In the genomic region with DNA sequence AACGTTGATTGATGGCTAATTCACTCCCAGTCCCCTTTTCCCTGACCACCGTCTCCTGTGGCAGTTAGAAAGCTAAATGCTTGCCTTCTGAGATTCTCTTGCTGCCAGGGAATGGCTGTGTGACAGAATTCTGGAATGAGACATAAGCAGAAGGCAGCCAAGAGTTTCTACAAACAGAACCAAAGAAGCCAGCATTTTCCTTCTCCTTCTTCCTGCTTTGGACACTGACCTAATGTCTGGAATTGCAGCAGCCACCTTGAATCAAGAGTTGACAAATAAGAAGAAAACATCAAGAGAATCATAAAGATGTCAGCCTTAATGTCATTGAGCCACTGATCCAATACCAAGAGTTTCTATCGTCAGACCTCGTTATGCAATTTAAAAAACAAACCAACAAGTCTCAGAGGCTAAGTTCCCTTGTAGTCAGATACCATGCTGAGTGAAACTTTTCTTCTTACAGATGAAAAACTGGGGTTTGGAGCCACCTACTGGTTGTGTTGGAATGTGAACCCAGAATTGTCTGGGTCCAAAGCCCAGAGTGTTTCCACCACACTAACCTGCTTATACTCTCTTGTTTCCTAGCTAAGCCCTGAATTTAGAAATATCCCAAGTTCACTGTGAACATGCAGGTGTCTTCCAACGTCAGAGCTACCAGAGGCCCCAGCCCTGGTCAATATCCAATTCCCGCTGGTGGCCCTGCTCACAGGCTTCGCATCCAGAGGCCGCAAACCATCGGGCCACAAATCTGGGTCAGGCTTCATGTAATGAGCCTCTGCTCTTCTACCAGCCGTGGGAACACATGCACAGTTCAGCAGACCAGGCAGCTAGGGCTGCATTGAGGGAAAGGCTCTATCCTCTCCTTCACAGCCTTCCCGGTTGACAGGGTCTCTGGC, we compare ENCODE assay signal across 8 cellular contexts. TPM values are rescaled to one million over a fixed set of nuclear protein-coding genes. Genes with fewer than 3 reads are reported as not detected.
A peak's percentile ranks its signal among the peaks of the same experiment; 100 is the strongest.
DNase-seq lines count a peak whose midpoint lies in the region; ATAC-seq and TF ChIP-seq lines count a peak whose summit lies in the region.

No MANE protein-coding gene starts in this region.

- H3K27ac ChIP-seq in body of pancreas (peak overlapping the region in 1 of 4 donors; percentile 29), iPS DF 6.9 (ENCODE audit: low read length) (no peak overlapping the region)

- no peak for TF ChIP-seq POLR2A in body of pancreas (IDR thresholded peaks at IDR 0.05)

- no peak overlapping the region for H3K4me3 ChIP-seq in HAP-1
- no peak overlapping the region for H3K4me3 ChIP-seq in body of pancreas
- H3K4me3 ChIP-seq in iPS DF 6.9 (ENCODE audit: low read length), result no peak overlapping the region
- no peak overlapping the region for H3K4me3 ChIP-seq in skeletal muscle satellite cell (ENCODE audit: low read length)

- H3K4me1 ChIP-seq in HAP-1, result no peaks in the 10 kb centered on the region
- peaks cover 7% of the 10 kb centered on the region for H3K4me1 ChIP-seq in body of pancreas
- no peaks in the 10 kb centered on the region for H3K4me1 ChIP-seq in iPS DF 6.9 (ENCODE audit: control insufficient read depth, insufficient read depth, low read length)
- peaks cover 12% of the 10 kb centered on the region for H3K4me1 ChIP-seq in skeletal muscle satellite cell (ENCODE audit: control insufficient read depth, insufficient read depth, low read length)

- no peaks in the 10 kb centered on the region for H3K27me3 ChIP-seq in HAP-1 (ENCODE audit: low read depth)
- H3K27me3 ChIP-seq in body of pancreas, result no peaks in the 10 kb centered on the region
- H3K27me3 ChIP-seq in iPS DF 6.9 (ENCODE audit: control insufficient read depth, insufficient read depth, low read length), result no peaks in the 10 kb centered on the region
- no peaks in the 10 kb centered on the region for H3K27me3 ChIP-seq in skeletal muscle satellite cell (ENCODE audit: control insufficient read depth, insufficient read depth, low read length)

- WGBS in body of pancreas, 2 donors, result 55% methylated on average over 11 of the region's 11 CpGs
- no CpG with 5 or more reads among the region's 11 CpGs for WGBS in iPS DF 6.9 (ENCODE audit: insufficient coverage, insufficient read length)

- in situ Hi-C loops in HAP-1 (cut with MboI; ENCODE audit: low sequenced_read_pairs), result loop anchor here (5.0 to 10.0 kb wide), 2 partner anchors 204 to 671 kb away; no protein-coding TSS in a partner anchor

- no peak overlapping the region for H3K4me3 Mint-ChIP-seq in T-helper 2 cell treated with Interferon-gamma antibody and Interleukin-4, amounts not matched to agents 5 μg/mL and 100 μg/mL, for 36 hours

- ATAC-seq in body of pancreas, result peak; percentile 92
- ATAC-seq in HG03039 (IDR thresholded peaks at IDR 0.05; ENCODE audit: unreplicated experiment), result no peak

- intact Hi-C loops in body of pancreas (cut with DNase I), result loop anchor here (5.0 to 10.0 kb wide), 2 partner anchors 204 to 271 kb away; no protein-coding TSS in a partner anchor

- H3K4me1 Mint-ChIP-seq in T-helper 2 cell treated with Interferon-gamma antibody and Interleukin-4, amounts not matched to agents 5 μg/mL and 100 μg/mL, for 36 hours (ENCODE audit: low read depth), result peaks cover 7% of the 10 kb centered on the region

- peak overlapping the region; percentile 16 for H3K4me2 ChIP-seq in skeletal muscle satellite cell (ENCODE audit: low read length)

- H3K9me3 Mint-ChIP-seq in T-helper 2 cell treated with Interferon-gamma antibody and Interleukin-4, amounts not matched to agents 5 μg/mL and 100 μg/mL, for 36 hours, result no peaks in the 10 kb centered on the region

- H3K27ac Mint-ChIP-seq in T-helper 2 cell treated with Interferon-gamma antibody and Interleukin-4, amounts not matched to agents 5 μg/mL and 100 μg/mL, for 36 hours, result no peak overlapping the region

- no peak overlapping the region for H3K9ac ChIP-seq in skeletal muscle satellite cell (ENCODE audit: low read depth, low read length)

- H3K36me3 ChIP-seq in HAP-1 (replicated peaks) (no peaks in the 10 kb centered on the region), body of pancreas (replicated peaks in 1 of 2; ENCODE audit: insufficient read depth in 1 of 2, low read depth in 2 of 2) (no peaks in the 10 kb centered on the region), iPS DF 6.9 (ENCODE audit: control insufficient read depth, insufficient read depth, low read length) (no peaks in the 10 kb centered on the region), skeletal muscle satellite cell (ENCODE audit: insufficient read depth, low read length) (no peaks in the 10 kb centered on the region)

- no peaks in the 10 kb centered on the region for H3K27me3 Mint-ChIP-seq in T-helper 2 cell treated with Interferon-gamma antibody and Interleukin-4, amounts not matched to agents 5 μg/mL and 100 μg/mL, for 36 hours (ENCODE audit: low read depth)

- H3K36me3 Mint-ChIP-seq in T-helper 2 cell treated with Interferon-gamma antibody and Interleukin-4, amounts not matched to agents 5 μg/mL and 100 μg/mL, for 36 hours (ENCODE audit: low read depth), result no peaks in the 10 kb centered on the region

- TF ChIP-seq CTCF in body of pancreas (IDR thresholded peaks at IDR 0.05), result peak; percentile 52 to 89 (median 75)

- DNase-seq in DMS53 treated with DMSO at 0.1 percent for 48 hours (lab: John Stamatoyannopoulos, UW; ENCODE audit: unreplicated experiment) (peak; percentile 47), HAP-1 (ENCODE audit: low spot score in 2 of 2) (peak; percentile 62 to 70), NCI-H1436 (lab: John Stamatoyannopoulos, UW) (peak; percentile 76), body of pancreas (peak; percentile 69 to 75 (median 72)), iPS DF 6.9 (ENCODE audit: low read depth, low spot score) (peak; percentile 39)
- DNase-seq in T-helper 2 cell treated with Interferon-gamma antibody and Interleukin-4, amounts not matched to agents 5 μg/mL and 100 μg/mL, for 36 hours (ENCODE audit: low spot score), result peak; percentile 44

- H3K9me3 ChIP-seq in HAP-1 (no peaks in the 10 kb centered on the region), body of pancreas (no peaks in the 10 kb centered on the region), iPS DF 6.9 (ENCODE audit: control insufficient read depth, insufficient read depth, low read length) (no peaks in the 10 kb centered on the region), skeletal muscle satellite cell (replicated peaks; ENCODE audit: low read length) (no peaks in the 10 kb centered on the region)

RNA-seq across cellular contexts. Expression of gene MCF2L2, which starts 42.5 kb away (rescaled TPM):
- under 1 TPM in 1 of 2 donors, not detected in 1; 0.26 TPM for total RNA-seq in body of pancreas
- total RNA-seq in skeletal muscle satellite cell (2012; rRNA removed), result 0.44 and 0.51 TPM in 2 replicates
